Comparison of ENCODE assay signal across 1 cellular context in the genomic region with DNA sequence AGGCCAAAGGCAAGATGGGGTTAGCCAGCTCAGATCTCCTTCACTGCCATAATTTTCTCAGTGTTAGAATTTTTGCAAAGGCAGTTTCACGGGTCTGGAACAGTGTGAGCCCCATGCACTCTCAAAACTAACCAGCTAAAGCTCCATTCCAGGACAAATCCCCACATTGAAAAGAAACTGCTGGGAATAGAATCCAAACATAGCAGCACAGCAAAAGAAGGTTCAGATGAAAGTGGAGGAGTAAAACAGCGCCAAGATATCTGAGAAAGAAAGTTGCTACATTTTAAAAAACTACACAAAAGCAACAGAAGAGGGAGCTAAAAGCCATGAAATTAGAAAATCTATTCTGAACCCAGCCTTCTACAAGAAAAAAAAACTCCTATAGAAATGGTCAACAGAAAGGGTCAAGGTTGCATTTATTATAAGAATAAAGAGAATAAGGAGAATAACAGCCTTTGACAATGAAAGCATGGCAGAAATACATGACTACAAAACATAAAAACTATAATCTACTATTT.
TF ChIP-seq lines count a peak whose summit lies in the region.

No MANE protein-coding gene starts in this region.

TF ChIP-seq in endothelial cell of umbilical vein, 7 proteins besides CTCF, POLR2A, EP300 and RAD21 (continued from another document):
- TF ChIP-seq JUN (IDR thresholded peaks at IDR 0.05; ENCODE audit: borderline replicate concordance, insufficient read depth, insufficient read length, low read depth): no peak
